In genomic region chr2:30706534-30707303, GRCh38 we compare ENCODE assay signal across 8 cellular contexts.
A peak's percentile ranks its signal among the peaks of the same experiment; 100 is the strongest.
DNase-seq lines count a peak whose midpoint lies in the region; ATAC-seq and TF ChIP-seq lines count a peak whose summit lies in the region.

No MANE protein-coding gene starts in this region.

- H3K4me2 ChIP-seq in SU-DHL-6 (ENCODE audit: low read depth, low read length, poor library complexity, severe bottlenecking), result no peak overlapping the region

- 0 out of 2 replicates have a peak, but pooled peaks cover 6% of the 10 kb centered on the region for H3K36me3 ChIP-seq in SU-DHL-6 (ENCODE audit: low read length)

- H3K27me3 ChIP-seq in SU-DHL-6 (ENCODE audit: low read length), result no peaks in the 10 kb centered on the region

- no peaks in the 10 kb centered on the region for H3K9me2 ChIP-seq in SU-DHL-6 (replicated peaks; ENCODE audit: insufficient read depth, low read length)

- H3F3A ChIP-seq in SU-DHL-6 (ENCODE audit: insufficient read depth), result no peaks in the 10 kb centered on the region

- no peak overlapping the region for H2AFZ ChIP-seq in SU-DHL-6 (ENCODE audit: low read depth, low read length, severe bottlenecking)

- H3K27ac ChIP-seq in SU-DHL-6 (ENCODE audit: low read depth, low read length), result no peak overlapping the region

- peaks cover 10% of the 10 kb centered on the region; the same call in 1 of the 2 replicates for H3K9me3 ChIP-seq in SU-DHL-6 (ENCODE audit: insufficient read depth, low read length)

- intact Hi-C loops in left cardiac atrium (cut with DNase I) (loop anchor here (1.0 to 10.0 kb wide), 5 partner anchors 372 to 542 kb away; no protein-coding TSS in a partner anchor), sciatic nerve (cut with DNase I) (loop anchor here (5.0 kb wide), 1 partner anchor 499 kb away; no protein-coding TSS in a partner anchor)

- H3K79me2 ChIP-seq in SU-DHL-6 (ENCODE audit: insufficient read depth, low read length), result no peaks in the 10 kb centered on the region

- H4K20me1 ChIP-seq in SU-DHL-6 (ENCODE audit: low read depth, low read length), result no peaks in the 10 kb centered on the region

- ATAC-seq in left cardiac atrium, result peak; percentile 60 to 79
- peak; percentile 77 for ATAC-seq in sciatic nerve

- peak; percentile 52 for TF ChIP-seq CTCF in SU-DHL-6 (IDR thresholded peaks at IDR 0.05; ENCODE audit: insufficient read depth, low read length, poor library complexity, severe bottlenecking)

- peak; percentile 66 to 75 for DNase-seq in NCI-H2081 (lab: John Stamatoyannopoulos, UW)
- DNase-seq in NCI-H2081 treated with DMSO at 0.1 percent for 48 hours (lab: John Stamatoyannopoulos, UW), result no peak
- peak; percentile 23 for DNase-seq in NCI-H1048 (lab: John Stamatoyannopoulos, UW)
- DNase-seq in activated naive CD8-positive, alpha-beta T cell treated with anti-CD3 and anti-CD28 coated beads, Interleukin-2, amount 50 U/mL, for 16 hours (ENCODE audit: low read depth, low spot score), result peak; percentile 52
- peak; percentile 80 for DNase-seq in left cardiac atrium
- DNase-seq in sciatic nerve (ENCODE audit: low spot score), result peak; percentile 78
- no peak for DNase-seq in 8988T

- H3K4me3 ChIP-seq in SU-DHL-6 (ENCODE audit: insufficient read depth, low read length, poor library complexity, severe bottlenecking), result no peak overlapping the region

- H3K9ac ChIP-seq in SU-DHL-6 (ENCODE audit: low read length), result no peak overlapping the region

Comparison
In these comparisons a context has a peak if more than half of its experiments do, and no peak if none do; other contexts are left out.
1. DNase-seq: peak in NCI-H2081 (2 of 2), NCI-H1048 (single experiment), activated naive CD8-positive, alpha-beta T cell treated with anti-CD3 and anti-CD28 coated beads, Interleukin-2, amount 50 U/mL, for 16 hours (single experiment), left cardiac atrium (single experiment) and sciatic nerve (single experiment); none in NCI-H2081 treated with DMSO at 0.1 percent for 48 hours (single experiment) and 8988T (single experiment).